Comparison of ENCODE assay signal across 8 cellular contexts in the genomic region with DNA sequence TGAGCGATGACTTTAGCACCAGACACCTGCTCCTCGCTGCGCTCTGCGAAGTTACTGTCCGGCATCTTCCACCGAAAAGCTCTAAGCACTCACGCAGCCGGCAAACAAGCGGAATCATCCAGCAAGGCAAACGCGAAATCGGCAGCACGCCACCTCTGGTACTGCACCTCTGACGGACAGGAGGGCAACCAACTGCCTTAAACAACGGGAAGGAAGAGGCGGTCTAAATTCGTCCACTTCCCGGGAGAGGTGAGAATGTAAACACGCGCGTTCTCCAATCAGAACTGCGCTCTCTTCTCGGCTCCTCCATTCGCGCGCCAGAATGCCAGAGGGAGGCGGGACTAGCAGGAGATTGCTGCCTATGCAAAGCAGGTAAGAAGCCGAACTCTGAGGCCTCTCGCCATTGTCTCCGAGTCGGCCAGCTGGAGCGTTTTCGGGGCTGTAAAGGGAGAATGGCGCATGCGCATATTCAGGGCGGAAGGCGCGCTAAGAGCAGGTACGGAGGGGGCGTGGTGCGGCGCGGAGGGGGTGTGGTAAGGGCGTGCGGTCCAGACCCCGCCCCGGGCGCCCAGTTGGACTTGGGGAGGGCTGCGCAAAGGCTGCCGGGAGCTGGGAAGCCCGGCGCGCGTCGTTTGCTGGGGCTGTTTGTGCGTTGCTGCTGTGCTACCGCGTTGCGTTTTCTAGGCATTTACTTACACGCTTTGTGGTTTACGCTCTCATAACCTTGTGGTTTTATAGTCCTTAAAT. TPM values are rescaled to one million over a fixed set of nuclear protein-coding genes. Genes with fewer than 3 reads are reported as not detected.
A peak's percentile ranks its signal among the peaks of the same experiment; 100 is the strongest.
DNase-seq lines count a peak whose midpoint lies in the region; ATAC-seq, FAIRE-seq and TF ChIP-seq lines count a peak whose summit lies in the region.

A gene with protein sequence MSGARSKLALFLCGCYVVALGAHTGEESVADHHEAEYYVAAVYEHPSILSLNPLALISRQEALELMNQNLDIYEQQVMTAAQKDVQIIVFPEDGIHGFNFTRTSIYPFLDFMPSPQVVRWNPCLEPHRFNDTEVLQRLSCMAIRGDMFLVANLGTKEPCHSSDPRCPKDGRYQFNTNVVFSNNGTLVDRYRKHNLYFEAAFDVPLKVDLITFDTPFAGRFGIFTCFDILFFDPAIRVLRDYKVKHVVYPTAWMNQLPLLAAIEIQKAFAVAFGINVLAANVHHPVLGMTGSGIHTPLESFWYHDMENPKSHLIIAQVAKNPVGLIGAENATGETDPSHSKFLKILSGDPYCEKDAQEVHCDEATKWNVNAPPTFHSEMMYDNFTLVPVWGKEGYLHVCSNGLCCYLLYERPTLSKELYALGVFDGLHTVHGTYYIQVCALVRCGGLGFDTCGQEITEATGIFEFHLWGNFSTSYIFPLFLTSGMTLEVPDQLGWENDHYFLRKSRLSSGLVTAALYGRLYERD (plus strand): TSS at position 347 of the 747 bp plus-strand sequence. CDS start 33,695 bp downstream, outside the sequence.
TSS of gene HACL1 (minus strand) at position 171 of the 747 bp plus-strand sequence. CDS start at position 65, 106 bp downstream.

- H3K27ac ChIP-seq in 22Rv1 = peak within 1 kb of the TSS; percentile 93

- H3K4me3 ChIP-seq in WI38 (ENCODE audit: low read depth, low read length) = peak within 1 kb of the TSS; percentile 99

- DNase-seq in left lobe of liver (ENCODE audit: low spot score) (peak; percentile 98), anterior cingulate cortex (lab: John Stamatoyannopoulos, UW) (no peak)
- DNase-seq in stimulated activated CD4-positive, alpha-beta T cell treated with anti-CD3 and anti-CD28 coated beads, Interleukin-4, amount 100 ng/mL, for 1 hour = peak; percentile 99

- peak; percentile 68 for FAIRE-seq in colon (lab: Jason Lieb, UNC)

- peak; percentile 33 for TF ChIP-seq CTCF in 22Rv1 (IDR thresholded peaks at IDR 0.05)
- TF ChIP-seq CTCF in WI38 (IDR thresholded peaks at IDR 0.05; ENCODE audit: low read depth, low read length) = no peak

- ATAC-seq in GM18909 (IDR thresholded peaks at IDR 0.05; ENCODE audit: poor library complexity, unreplicated experiment) = peak; percentile 95
- peak; percentile 92 for ATAC-seq in HG03196 (IDR thresholded peaks at IDR 0.05; ENCODE audit: unreplicated experiment)
- ATAC-seq in left lobe of liver = peak; percentile 85

RNA-seq across cellular contexts. Expression of the first gene that starts in this region (rescaled TPM):
- 57.4 TPM for total RNA-seq in left lobe of liver

RNA-seq across cellular contexts. Expression of gene HACL1, which starts in this region (rescaled TPM):
- total RNA-seq in left lobe of liver = 45.2 TPM

Comparison
In these comparisons a context has a peak if more than half of its experiments do, and no peak if none do; other contexts are left out.
1. DNase-seq: peak in left lobe of liver (single experiment) and stimulated activated CD4-positive, alpha-beta T cell treated with anti-CD3 and anti-CD28 coated beads, Interleukin-4, amount 100 ng/mL, for 1 hour (single experiment); none in anterior cingulate cortex (0 of 58).
2. Peak in every context shown above with its lines, with median percentiles within 50 percentile points of each other: ATAC-seq.